8 cellular contexts compared by ENCODE assay signal in the genomic region with DNA sequence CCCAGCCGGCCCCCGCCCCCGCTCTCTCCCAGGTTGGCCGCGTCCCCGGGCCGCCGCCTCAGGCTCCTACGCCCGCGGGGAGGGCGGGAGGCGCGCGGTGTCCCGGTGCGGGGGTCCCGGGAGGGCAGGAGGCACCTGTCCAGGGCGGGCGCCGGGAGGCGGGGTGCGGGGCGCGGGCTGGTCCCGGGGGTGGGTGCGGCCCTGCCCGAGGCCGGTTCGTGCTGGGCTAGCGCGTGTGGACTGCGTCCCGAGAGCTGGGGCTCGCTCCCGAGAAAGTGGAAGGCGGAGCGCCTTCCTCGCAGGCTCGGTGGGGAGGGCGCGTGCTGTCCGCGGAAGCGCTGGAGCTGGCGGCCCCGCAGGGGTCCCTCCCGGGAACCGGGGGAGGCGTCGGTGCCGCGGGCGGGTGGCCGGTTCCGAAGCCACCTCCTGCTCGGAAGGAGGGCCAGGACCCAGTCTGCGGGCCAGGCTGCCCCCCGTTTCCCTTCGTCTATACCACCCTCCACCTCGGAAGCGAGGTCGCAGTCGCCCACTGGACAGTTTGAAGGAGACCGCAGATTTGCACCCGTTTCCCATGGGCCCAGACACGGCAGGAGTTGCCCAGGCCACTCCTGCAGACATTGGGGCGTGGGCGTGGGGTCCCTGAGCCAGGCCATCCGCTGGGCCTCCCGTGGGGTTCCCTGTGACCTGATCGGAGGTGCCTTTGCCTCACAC. TPM values are rescaled to one million over a fixed set of nuclear protein-coding genes. Genes with fewer than 3 reads are reported as not detected.
DNase-seq lines count a peak whose midpoint lies in the region; ATAC-seq and TF ChIP-seq lines count a peak whose summit lies in the region.

No MANE protein-coding gene starts in this region.

- H3K9me3 Mint-ChIP-seq in activated CD4-positive, alpha-beta memory T cell treated with anti-CD3 and anti-CD28 coated beads for 36 hours, result no peaks in the 10 kb centered on the region

- no peak for TF ChIP-seq POLR2A in prostate gland (IDR thresholded peaks at IDR 0.05)

- ATAC-seq in HG03064 (IDR thresholded peaks at IDR 0.05; ENCODE audit: low read depth, unreplicated experiment) (peak; percentile 8), heart right ventricle (peak in 1 of 8 donors; percentile 1)

- H3K4me3 ChIP-seq in heart right ventricle, result peak overlapping the region; percentile 75 to 99 (median 80)
- peak overlapping the region; percentile 86 to 99 for H3K4me3 ChIP-seq in prostate gland

- H3K9me3 ChIP-seq in heart right ventricle (no peaks in the 10 kb centered on the region), prostate gland (no peaks in the 10 kb centered on the region)

- intact Hi-C loops in activated CD4-positive, alpha-beta memory T cell treated with anti-CD3 and anti-CD28 coated beads for 36 hours (cut with micrococcal nuclease), result no loop called here
- intact Hi-C loops in heart right ventricle (cut with DNase I) (no loop called here), prostate gland (cut with DNase I) (loop anchor here (10.0 kb wide), 1 partner anchor 151 kb away; the partner anchor contains the start of genes BAG5 and COA8)

- H3K4me3 Mint-ChIP-seq in activated CD4-positive, alpha-beta memory T cell treated with anti-CD3 and anti-CD28 coated beads for 36 hours, result peak overlapping the region; percentile 73

- TF ChIP-seq CTCF in heart right ventricle (IDR thresholded peaks at IDR 0.05) (no peak), prostate gland (IDR thresholded peaks at IDR 0.05) (no peak)

- H3K27me3 Mint-ChIP-seq in activated CD4-positive, alpha-beta memory T cell treated with anti-CD3 and anti-CD28 coated beads for 36 hours, result peaks cover 2% of the 10 kb centered on the region

- POLR2A ChIA-PET in activated CD4-positive, alpha-beta memory T cell treated with anti-CD3 and anti-CD28 coated beads for 36 hours (lab: Charles Lee), result interaction anchor here (0.6 to 1.6 kb wide), 9 partner anchors 12 to 90 kb away, joined by 3 to 5 read pairs (median 3); partner anchors contain the start of gene KLC1

- CTCF ChIA-PET in activated CD4-positive, alpha-beta memory T cell treated with anti-CD3 and anti-CD28 coated beads for 36 hours (lab: Charles Lee), result no interaction called here

- DNase-seq in activated CD8-positive, alpha-beta memory T cell treated with anti-CD3 and anti-CD28 coated beads, Interleukin-2, amount 50 U/mL, for 4 hours, result peak; percentile 29
- no peak for DNase-seq in activated CD8-positive, alpha-beta memory T cell treated with anti-CD3 and anti-CD28 coated beads, Interleukin-2, amount 50 U/mL, for 48 hours
- peak; percentile 30 for DNase-seq in activated CD4-positive, alpha-beta memory T cell treated with anti-CD3 and anti-CD28 coated beads for 36 hours
- DNase-seq in heart right ventricle (peak in 1 of 2 donors; percentile 53), prostate gland (ENCODE audit: low spot score) (no peak), foreskin melanocyte (no peak), ureter (ENCODE audit: low spot score) (no peak)

- peaks cover 23 to 72% (median 58%) of the 10 kb centered on the region in 9 donors for H3K4me1 ChIP-seq in heart right ventricle
- H3K4me1 ChIP-seq in prostate gland (replicated peaks), result peaks cover 21% of the 10 kb centered on the region

- peaks cover 59% of the 10 kb centered on the region for H3K4me1 Mint-ChIP-seq in activated CD4-positive, alpha-beta memory T cell treated with anti-CD3 and anti-CD28 coated beads for 36 hours (ENCODE audit: low read depth)

- no peak overlapping the region for H3K27ac Mint-ChIP-seq in activated CD4-positive, alpha-beta memory T cell treated with anti-CD3 and anti-CD28 coated beads for 36 hours

- H3K27ac ChIP-seq in heart right ventricle, result peak overlapping the region; percentile 72 to 92 (median 88)
- H3K27ac ChIP-seq in prostate gland, result peak overlapping the region; percentile 80 to 90

- WGBS in heart right ventricle, 2 donors, result 4% methylated on average over 53 to 72 of the region's 72 CpGs
- 4% methylated on average over 32 of the region's 72 CpGs for WGBS in prostate gland

- H3K27me3 ChIP-seq in heart right ventricle (no peaks in the 10 kb centered on the region), prostate gland (replicated peaks; ENCODE audit: insufficient read depth) (no peaks in the 10 kb centered on the region)

- peaks cover 9% of the 10 kb centered on the region for H3K36me3 Mint-ChIP-seq in activated CD4-positive, alpha-beta memory T cell treated with anti-CD3 and anti-CD28 coated beads for 36 hours

- no peaks in the 10 kb centered on the region for H3K36me3 ChIP-seq in heart right ventricle
- no peaks in the 10 kb centered on the region for H3K36me3 ChIP-seq in prostate gland

RNA-seq across cellular contexts. Expression of gene ZFYVE21, which starts 0.6 kb away (rescaled TPM):
- total RNA-seq in activated CD4-positive, alpha-beta memory T cell treated with anti-CD3 and anti-CD28 coated beads for 36 hours, result 10 to 100 TPM; 14.9 to 15.9 TPM
- 10 to 100 TPM; 43.5 to 64.9 (median 54.5) TPM for total RNA-seq in heart right ventricle
- 10 to 100 TPM; 44.5 to 88.8 TPM for polyA plus RNA-seq in heart right ventricle
- 100 to 1,000 TPM; 162 to 215 TPM for total RNA-seq in prostate gland
- total RNA-seq in ureter, result 90.9 TPM

RNA-seq across cellular contexts. Expression of gene XRCC3, which starts 1.0 kb away (rescaled TPM):
- 10 to 100 TPM; 41.9 to 48.5 TPM for total RNA-seq in activated CD4-positive, alpha-beta memory T cell treated with anti-CD3 and anti-CD28 coated beads for 36 hours
- total RNA-seq in heart right ventricle, result 1 to 10 TPM; 1.0 to 4.4 (median 3.0) TPM
- polyA plus RNA-seq in heart right ventricle, result 1 to 10 TPM; 2.0 to 4.2 TPM
- 10 to 100 TPM; 24.7 to 33.2 TPM for total RNA-seq in prostate gland
- total RNA-seq in ureter, result 15.7 TPM

Comparison
In these comparisons a context has a peak if more than half of its experiments do, and no peak if none do; other contexts are left out.
1. DNase-seq: peak in activated CD8-positive, alpha-beta memory T cell treated with anti-CD3 and anti-CD28 coated beads, Interleukin-2, amount 50 U/mL, for 4 hours (single experiment) and activated CD4-positive, alpha-beta memory T cell treated with anti-CD3 and anti-CD28 coated beads for 36 hours (single experiment); none in activated CD8-positive, alpha-beta memory T cell treated with anti-CD3 and anti-CD28 coated beads, Interleukin-2, amount 50 U/mL, for 48 hours (single experiment), prostate gland (single experiment), foreskin melanocyte (single experiment) and ureter (single experiment).